15 cellular contexts compared by ENCODE assay signal in genomic region chr2:46855805-46856204, GRCh38. TPM values are rescaled to one million over a fixed set of nuclear protein-coding genes. Genes with fewer than 3 reads are reported as not detected.
DNase-seq lines count a peak whose midpoint lies in the region; ATAC-seq, FAIRE-seq and TF ChIP-seq lines count a peak whose summit lies in the region.
"Had no signal": no experiment of that assay in that cellular context is flagged by ENCODE, and none has a peak within 500 bp of the region (broad histone marks: within the 10 kb centered on the region; RNA-seq: fewer than 3 reads in every experiment).

No MANE protein-coding gene starts in this region.

- no TSS peak for BruUV-seq in endothelial cell of umbilical vein (replicated peaks; lab: Mats Ljungman, UMichigan)

- DNase-seq in SK-N-SH = no peak
- no peak for DNase-seq in endothelial cell of umbilical vein (ENCODE audit: low read depth, low spot score)
- DNase-seq in thyroid gland = no peak
- DNase-seq in NCI-H1694 treated with DMSO at 0.1 percent for 48 hours (lab: John Stamatoyannopoulos, UW) = no peak
- DNase-seq: activated naive CD8-positive, alpha-beta T cell treated with anti-CD3 and anti-CD28 coated beads, Interleukin-2, amount 10 ng/mL, durations not matched to agents 7 days and 5 days; midbrain; NCI-H526 treated with DMSO at 0.1 percent for 48 hours; testis had no signal

- WGBS in SK-N-SH (ENCODE audit: low lambda C conversion rate) = 11% methylated on average over 1 of the region's 1 CpG
- 100% methylated on average over 1 of the region's 1 CpG for WGBS in thyroid gland, 2 donors

- POLR2A ChIA-PET in SK-N-SH (lab: Yijun Ruan, JAX) (no interaction called here), endothelial cell of umbilical vein (lab: Charles Lee) (no interaction called here)

- no peaks in the 10 kb centered on the region for H3K36me3 ChIP-seq in SK-N-SH (replicated peaks in 1 of 2; ENCODE audit: control insufficient read depth in 1 of 2, insufficient read depth in 2 of 2, low read length in 1 of 2)
- H3K36me3 ChIP-seq in endothelial cell of umbilical vein (ENCODE audit: control insufficient read depth in 2 of 2, extremely low read depth in 1 of 2, insufficient read depth in 2 of 2, low read length in 2 of 2) = no peaks in the 10 kb centered on the region
- H3K36me3 ChIP-seq in muscle layer of duodenum (ENCODE audit: control insufficient read depth in 1 of 2, insufficient read depth in 2 of 2, low read length in 2 of 2) = no peaks in the 10 kb centered on the region
- no peaks in the 10 kb centered on the region for H3K36me3 ChIP-seq in thyroid gland

- no peak for TF ChIP-seq EP300 in SK-N-SH (IDR thresholded peaks at IDR 0.05; ENCODE audit: borderline replicate concordance in 1 of 2, low read depth in 1 of 2, low read length in 1 of 2)

- peak overlapping the region; percentile 44 for H3K9ac ChIP-seq in SK-N-SH
- H3K9ac ChIP-seq in endothelial cell of umbilical vein (replicated peaks; ENCODE audit: extremely low read depth, insufficient read depth, low read length) = no peak overlapping the region
- H3K9ac ChIP-seq: KMS-11 had no signal

- dilution Hi-C loops in endothelial cell of umbilical vein (cut with MboI; ENCODE audit: extremely low pct_ligation_motif_present, low sequenced_read_pairs) = no loop called here

- H3K9me1 ChIP-seq in endothelial cell of umbilical vein (replicated peaks; ENCODE audit: control insufficient read depth, extremely low read depth, insufficient read depth, low read length) = no peaks in the 10 kb centered on the region

- H3K27ac ChIP-seq in SK-N-SH (ENCODE audit: low read depth in 2 of 2, low read length in 1 of 2) = peak overlapping the region; percentile 70 to 99
- peak overlapping the region; percentile 91 for H3K27ac ChIP-seq in endothelial cell of umbilical vein (ENCODE audit: insufficient read depth, low read depth, low read length)
- peak overlapping the region; percentile 72 for H3K27ac ChIP-seq in muscle layer of duodenum (ENCODE audit: low read length)
- peak overlapping the region; percentile 46 to 88 (median 74) for H3K27ac ChIP-seq in thyroid gland
- H3K27ac ChIP-seq: 22Rv1, KMS-11, VCaP had no signal

- FAIRE-seq in endothelial cell of umbilical vein (lab: Jason Lieb, UNC) = no peak

- H3K9me3 ChIP-seq in SK-N-SH (no peaks in the 10 kb centered on the region), endothelial cell of umbilical vein (replicated peaks; ENCODE audit: control insufficient read depth, insufficient read depth, low read length) (no peaks in the 10 kb centered on the region), muscle layer of duodenum (ENCODE audit: control insufficient read depth in 1 of 2, low read length in 2 of 2) (no peaks in the 10 kb centered on the region), thyroid gland (no peaks in the 10 kb centered on the region)
- H3K9me3 ChIP-seq: testis had no signal

- H3K4me1 ChIP-seq in SK-N-SH (ENCODE audit: control insufficient read depth in 1 of 2, insufficient read depth in 2 of 2, low read depth in 1 of 2, low read length in 1 of 2) = peaks cover 7 to 60% of the 10 kb centered on the region in 2 experiments; a peak in 3 of 4 replicates
- H3K4me1 ChIP-seq in endothelial cell of umbilical vein (ENCODE audit: control insufficient read depth, extremely low read depth, insufficient read depth, low read length) = peaks cover 34% of the 10 kb centered on the region
- peaks cover 9 to 13% of the 10 kb centered on the region in 2 donors for H3K4me1 ChIP-seq in muscle layer of duodenum (ENCODE audit: control insufficient read depth in 1 of 2, insufficient read depth in 2 of 2, low read length in 2 of 2)
- H3K4me1 ChIP-seq in thyroid gland = peaks cover 10 to 41% of the 10 kb centered on the region in 2 donors

- no peaks in the 10 kb centered on the region for H3K27me3 ChIP-seq in SK-N-SH (ENCODE audit: insufficient read depth)
- H3K27me3 ChIP-seq in endothelial cell of umbilical vein (ENCODE audit: control insufficient read depth in 2 of 2, insufficient read depth in 2 of 2, low read length in 2 of 2) = no peaks in the 10 kb centered on the region
- H3K27me3 ChIP-seq in muscle layer of duodenum (ENCODE audit: low read depth, low read length) = no peaks in the 10 kb centered on the region
- H3K27me3 ChIP-seq in thyroid gland = no peaks in the 10 kb centered on the region
- H3K27me3 ChIP-seq: testis had no signal

- H3K79me2 ChIP-seq in SK-N-SH (ENCODE audit: insufficient read depth) = peaks cover 5% of the 10 kb centered on the region
- H3K79me2 ChIP-seq in endothelial cell of umbilical vein (ENCODE audit: control insufficient read depth, insufficient read depth, low read length) = no peaks in the 10 kb centered on the region

- CTCF ChIA-PET in SK-N-SH (lab: Yijun Ruan, JAX) (interaction anchor here (0.9 to 1.2 kb wide), 2 partner anchors 64 to 79 kb away, joined by 3 read pairs; no protein-coding TSS in a partner anchor), endothelial cell of umbilical vein (lab: Charles Lee) (interaction anchor here (0.6 to 0.9 kb wide), 5 partner anchors 17 to 42 kb away, joined by 3 to 4 read pairs (median 3); no protein-coding TSS in a partner anchor)

- H3F3A ChIP-seq in SK-N-SH (replicated peaks; ENCODE audit: insufficient read depth) = peaks cover 69% of the 10 kb centered on the region

- intact Hi-C loops in endothelial cell of umbilical vein (cut with micrococcal nuclease) = loop anchor here (1.0 to 2.0 kb wide), 2 partner anchors 10 to 17 kb away; no protein-coding TSS in a partner anchor
- intact Hi-C loops in thyroid gland (cut with DNase I) = no loop called here

- TF ChIP-seq POLR2A in endothelial cell of umbilical vein (IDR thresholded peaks at IDR 0.05; ENCODE audit: low read depth, low read length) (no peak), thyroid gland (IDR thresholded peaks at IDR 0.05) (no peak)

- ATAC-seq in SK-N-SH treated with all-trans-retinoic acid at 6 μM for 48 hours (no peak), GM18867 (IDR thresholded peaks at IDR 0.05; ENCODE audit: unreplicated experiment) (no peak), GM18861 (IDR thresholded peaks at IDR 0.05; ENCODE audit: unreplicated experiment) (no peak)

- TF ChIP-seq RAD21 in SK-N-SH (IDR thresholded peaks at IDR 0.05; ENCODE audit: low read length) = no peak

- H4K20me1 ChIP-seq in SK-N-SH (ENCODE audit: insufficient read depth) (no peaks in the 10 kb centered on the region), endothelial cell of umbilical vein (replicated peaks; ENCODE audit: control insufficient read depth, extremely low read depth, insufficient read depth, low read length) (no peaks in the 10 kb centered on the region)

- TF ChIP-seq CTCF in SK-N-SH (IDR thresholded peaks at IDR 0.05) (no peak), endothelial cell of umbilical vein (IDR thresholded peaks at IDR 0.05; ENCODE audit: extremely low read depth in 1 of 2, insufficient read depth in 1 of 2, low read depth in 1 of 2, low read length in 2 of 2) (no peak), thyroid gland (IDR thresholded peaks at IDR 0.05) (no peak)

- H3K4me3 ChIP-seq in SK-N-SH (ENCODE audit: low read depth in 2 of 2, low read length in 1 of 2) (no peak overlapping the region), endothelial cell of umbilical vein (replicated peaks in 1 of 3; ENCODE audit: insufficient read depth in 1 of 3, low read depth in 1 of 3, low read length in 3 of 3) (no peak overlapping the region), muscle layer of duodenum (ENCODE audit: low read depth in 1 of 2, low read length in 2 of 2) (no peak overlapping the region), thyroid gland (replicated peaks in 1 of 3) (no peak overlapping the region)
- H3K4me3 ChIP-seq: testis had no signal

- H2AFZ ChIP-seq in SK-N-SH (ENCODE audit: low read depth) = no peak overlapping the region
- no peak overlapping the region for H2AFZ ChIP-seq in endothelial cell of umbilical vein (ENCODE audit: low read depth, low read length)

- peak overlapping the region; percentile 51 for H3K4me2 ChIP-seq in SK-N-SH
- H3K4me2 ChIP-seq in endothelial cell of umbilical vein (ENCODE audit: insufficient read depth, low read length) = no peak overlapping the region
- H3K4me2 ChIP-seq: KMS-11 had no signal

- H3K9me2 ChIP-seq in SK-N-SH = no peaks in the 10 kb centered on the region

TF ChIP-seq in SK-N-SH, 30 proteins besides CTCF, POLR2A, EP300 and RAD21 (continues in another document):
- TF ChIP-seq FOXM1 (IDR thresholded peaks at IDR 0.05; ENCODE audit: low read depth) (no peak), TCF12 (IDR thresholded peaks at IDR 0.05) (no peak), YY1 (IDR thresholded peaks at IDR 0.05; ENCODE audit: low read depth) (no peak), TEAD4 (IDR thresholded peaks at IDR 0.05; ENCODE audit: borderline replicate concordance, insufficient read depth) (no peak), RCOR1 (IDR thresholded peaks at IDR 0.05; ENCODE audit: low read length) (no peak)

TF ChIP-seq in SK-N-SH treated with all-trans-retinoic acid at 6 μM for 48 hours, 23 proteins besides CTCF, POLR2A, EP300 and RAD21:
- TF ChIP-seq PPARA (CRISPR knock-in tag; IDR thresholded peaks at IDR 0.05; ENCODE audit: borderline replicate concordance) (no peak), RARB (CRISPR knock-in tag; IDR thresholded peaks at IDR 0.05) (no peak), GLIS3 (CRISPR knock-in tag; IDR thresholded peaks at IDR 0.05) (no peak), OSR1 (CRISPR knock-in tag; IDR thresholded peaks at IDR 0.05) (no peak)

TF ChIP-seq in endothelial cell of umbilical vein, 7 proteins besides CTCF, POLR2A, EP300 and RAD21 (continues in another document):
- TF ChIP-seq EZH2 (IDR thresholded peaks at IDR 0.05; ENCODE audit: borderline replicate concordance, low read depth, low read length, severe bottlenecking) (no peak), MYC (IDR thresholded peaks at IDR 0.05; ENCODE audit: low read depth, low read length) (no peak), POLR2AphosphoS5 (IDR thresholded peaks at IDR 0.05; ENCODE audit: insufficient read depth, low read depth, low read length) (no peak), MAX (IDR thresholded peaks at IDR 0.05; ENCODE audit: insufficient read depth, insufficient read length) (no peak)

RNA-seq across cellular contexts. Expression of gene MCFD2, which starts 59.8 kb away (rescaled TPM):
- polyA plus RNA-seq in SK-N-SH (2012; rRNA removed) (88.2 and 123 TPM in 2 replicates), endothelial cell of umbilical vein (70.7 and 74.8 TPM in 2 replicates)
- 123 and 126 TPM in 2 replicates for polyA plus RNA-seq in SK-N-SH (2012; cell fraction: cytosol; rRNA removed)
- polyA plus RNA-seq in SK-N-SH (2012; cell fraction: nucleus; rRNA removed) = 41.1 and 69.7 TPM in 2 replicates
- total RNA-seq in endothelial cell of umbilical vein (138 and 141 TPM in 2 replicates), thyroid gland (100 to 1,000 TPM; 131 to 223 (median 169) TPM)
- 80.5 and 82.9 TPM in 2 replicates for polyA plus RNA-seq in endothelial cell of umbilical vein (2011; cell fraction: cytosol; rRNA removed)
- polyA plus RNA-seq in endothelial cell of umbilical vein (2011; cell fraction: nucleus; rRNA removed) = 41.9 and 57.1 TPM in 2 replicates
- polyA plus RNA-seq in endothelial cell of umbilical vein (2012) = 127 and 230 TPM in 2 replicates
- polyA minus RNA-seq in endothelial cell of umbilical vein = 116 and 130 TPM in 2 replicates
- polyA minus RNA-seq in endothelial cell of umbilical vein (2011; cell fraction: cytosol; rRNA and poly(A)+ RNA removed) = 46.8 TPM
- 43.1 and 55.2 TPM in 2 replicates for polyA minus RNA-seq in endothelial cell of umbilical vein (2011; cell fraction: nucleus; rRNA and poly(A)+ RNA removed)
